ENCODE assay signal across 7 cellular contexts in the genomic region with DNA sequence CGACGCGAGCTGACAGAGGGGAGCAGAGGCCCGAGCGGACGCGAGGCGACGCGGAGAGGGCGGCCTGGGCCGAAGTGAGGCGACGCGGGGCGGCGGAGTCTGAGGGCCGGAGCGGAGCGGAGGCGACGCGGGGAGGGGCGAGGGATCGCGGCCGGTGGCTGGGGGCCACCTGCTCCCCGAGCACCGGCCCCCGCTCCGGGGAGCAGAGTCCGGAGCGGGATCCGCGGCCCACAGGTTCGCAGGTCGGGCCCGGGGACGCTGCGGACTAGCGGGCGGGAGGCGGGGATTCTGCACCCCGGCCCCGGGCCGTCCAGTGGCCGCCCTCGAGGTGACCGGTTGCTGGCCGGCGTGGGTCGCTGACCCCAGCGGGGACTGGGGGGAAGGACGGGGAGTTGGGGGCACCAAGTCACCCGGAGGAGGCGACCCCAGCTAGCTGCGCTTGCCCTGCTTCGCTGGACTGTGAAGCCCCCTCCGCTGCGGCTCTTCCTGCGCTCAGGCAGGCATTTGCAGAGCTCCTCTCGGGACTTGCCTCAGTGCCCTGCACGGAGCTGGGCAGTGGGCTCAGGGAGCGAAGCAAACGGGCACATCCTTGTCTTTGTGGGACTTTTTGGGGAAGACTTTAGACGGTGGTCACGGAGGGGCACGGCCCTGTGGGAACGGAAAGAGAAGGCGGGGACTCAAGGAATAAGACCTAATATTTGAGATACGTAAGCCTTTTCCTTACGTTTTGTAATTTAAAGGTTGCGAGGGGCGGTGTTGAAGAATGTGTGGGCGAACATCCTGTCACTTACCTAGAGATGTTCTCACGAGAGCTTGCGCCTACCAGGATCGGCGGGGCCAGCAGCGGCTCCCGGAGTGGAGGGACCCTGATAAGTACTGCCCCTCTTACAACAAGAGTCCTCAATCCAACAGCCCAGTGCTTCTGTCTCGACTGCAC. TPM values are rescaled to one million over a fixed set of nuclear protein-coding genes. Genes with fewer than 3 reads are reported as not detected.
A peak's percentile ranks its signal among the peaks of the same experiment; 100 is the strongest.
DNase-seq lines count a peak whose midpoint lies in the region; ATAC-seq, FAIRE-seq and TF ChIP-seq lines count a peak whose summit lies in the region.

No MANE protein-coding gene starts in this region.

- peak overlapping the region; percentile 90 for H2AK5ac ChIP-seq in IMR-90 (ENCODE audit: low read depth, low read length)

- CTCF ChIA-PET in IMR-90 (lab: Yijun Ruan, JAX), result interaction anchor here (0.6 to 1.7 kb wide), 2 partner anchors 25 to 37 kb away, joined by 3 to 6 read pairs; a partner anchor contains a TSS

- H3K18ac ChIP-seq in IMR-90 (ENCODE audit: low read depth, low read length), result peak overlapping the region; percentile 6; the same call in 1 of the 2 replicates

- peaks cover 6% of the 10 kb centered on the region; the same call in 1 of the 2 replicates for H3K9me1 ChIP-seq in IMR-90 (ENCODE audit: insufficient read depth, low read length)

- no peak overlapping the region for H2BK15ac ChIP-seq in IMR-90 (ENCODE audit: low read depth, low read length)

- H3K36me3 ChIP-seq in IMR-90 (ENCODE audit: control insufficient read depth, insufficient read depth, low read length), result peaks cover 26% of the 10 kb centered on the region
- peaks cover 8% of the 10 kb centered on the region for H3K36me3 ChIP-seq in bronchial epithelial cell (ENCODE audit: control insufficient read depth, insufficient read depth, low read length)
- H3K36me3 ChIP-seq in kidney epithelial cell (ENCODE audit: control insufficient read depth, insufficient read depth, low read length), result no peaks in the 10 kb centered on the region

- H2BK120ac ChIP-seq in IMR-90 (ENCODE audit: low read depth, low read length), result no peak overlapping the region

- peak overlapping the region; percentile 1; the same call in 1 of the 2 replicates for H4K5ac ChIP-seq in IMR-90 (ENCODE audit: low read depth, low read length)

- no peak overlapping the region for H2BK20ac ChIP-seq in IMR-90 (ENCODE audit: low read depth, low read length)

- ATAC-seq in IMR-90 (ENCODE audit: low read depth), result peak; percentile 55

- H3K79me1 ChIP-seq in IMR-90 (ENCODE audit: low read depth in 1 of 2, low read length in 2 of 2), result peaks cover 16 to 35% of the 10 kb centered on the region in 2 experiments

- H3K27ac ChIP-seq in IMR-90 (ENCODE audit: insufficient read depth, low read length), result peak overlapping the region; percentile 68

- dilution Hi-C loops in IMR-90 (cut with HindIII; ENCODE audit: low sequenced_read_pairs, unreplicated experiment), result no loop called here

- 0 out of 2 replicates have a peak overlapping the region, but pooled peaks have one; percentile 19 for H3K56ac ChIP-seq in IMR-90 (ENCODE audit: extremely low read depth, insufficient read depth, low read length)

- BruUV-seq in IMR-90 (replicated peaks; lab: Mats Ljungman, UMichigan), result no TSS peak

- no peaks in the 10 kb centered on the region for H3K9me3 ChIP-seq in IMR-90 (ENCODE audit: control insufficient read depth, insufficient read depth, low read length)

- intact Hi-C loops in IMR-90 (cut with micrococcal nuclease), result loop anchor here (1.0 kb wide), 1 partner anchor 37 kb away; a partner anchor contains a TSS

- peak overlapping the region; percentile 97 for H3K4me2 ChIP-seq in IMR-90 (ENCODE audit: low read depth, low read length)

- peak overlapping the region; percentile 79 for H2AK9ac ChIP-seq in IMR-90 (replicated peaks; ENCODE audit: low read depth, low read length, poor library complexity)

- POLR2A ChIA-PET in IMR-90 (lab: Charles Lee; ENCODE audit: unreplicated experiment), result interaction anchor here (0.5 kb wide), 1 partner anchor 550 kb away, joined by 3 read pairs; no protein-coding TSS in a partner anchor

- H2AFZ ChIP-seq in IMR-90 (replicated peaks; ENCODE audit: low read length, poor library complexity), result peak overlapping the region; percentile 92

- TF ChIP-seq RAD21 in IMR-90 (IDR thresholded peaks at IDR 0.05; ENCODE audit: low read length), result no peak

- H3K9ac ChIP-seq in IMR-90 (ENCODE audit: low read depth, low read length), result peak overlapping the region; percentile 93

- peak overlapping the region; percentile 62; the same call in 1 of the 2 replicates for H4K91ac ChIP-seq in IMR-90 (ENCODE audit: insufficient read depth, low read depth, low read length)

- peak overlapping the region; percentile 37 for H2BK5ac ChIP-seq in IMR-90 (ENCODE audit: low read depth, low read length, poor library complexity, severe bottlenecking)

- DNase-seq in GM12892 (ENCODE audit: insufficient read length), result no peak
- peak; percentile 67 for DNase-seq in IMR-90
- peak; percentile 55 for DNase-seq in UCSD-AML1 (lab: John Stamatoyannopoulos, UW; ENCODE audit: unreplicated experiment)
- DNase-seq in bronchial epithelial cell (ENCODE audit: low read depth), result peak; percentile 72
- peak; percentile 35 for DNase-seq in kidney epithelial cell (ENCODE audit: low read depth)
- DNase-seq in stimulated activated CD4-positive, alpha-beta T cell treated with anti-CD3 and anti-CD28 coated beads, Interleukin-1b, Interleukin-23, amount 100 ng/mL, for 48 hours, result peak; percentile 71
- no peak for DNase-seq in NCI-H774 (lab: John Stamatoyannopoulos, UW)

- FAIRE-seq in GM12892 (lab: Jason Lieb, UNC) (peak; percentile 82), bronchial epithelial cell (lab: Jason Lieb, UNC) (no peak)

- TF ChIP-seq CTCF in IMR-90 (conservative IDR thresholded peaks at IDR 0.05; ENCODE audit: low read depth, low read length) (no peak), bronchial epithelial cell (IDR thresholded peaks at IDR 0.05; ENCODE audit: insufficient read depth, low read length, severe bottlenecking) (no peak), kidney epithelial cell (IDR thresholded peaks at IDR 0.05; ENCODE audit: insufficient read depth, low read length, poor library complexity, severe bottlenecking) (no peak)

- in situ Hi-C loops in IMR-90 (cut with MboI; ENCODE audit: low sequenced_read_pairs), result no loop called here

- WGBS in IMR-90 (ENCODE audit: extremely low coverage in 2 of 2, insufficient read length in 1 of 2), 2 experiments, result 2% methylated on average over 21 of the region's 82 CpGs; no CpG with 5 or more reads in 1 of the 2 experiments

- H3K23ac ChIP-seq in IMR-90 (ENCODE audit: low read depth, low read length), result peak overlapping the region; percentile 84

- peak overlapping the region; percentile 54 for H3K14ac ChIP-seq in IMR-90 (replicated peaks; ENCODE audit: low read depth, low read length)

- H3K27me3 ChIP-seq in IMR-90 (ENCODE audit: control insufficient read depth, insufficient read depth, low read length) (no peaks in the 10 kb centered on the region), bronchial epithelial cell (ENCODE audit: control insufficient read depth, insufficient read depth, low read length) (no peaks in the 10 kb centered on the region), kidney epithelial cell (ENCODE audit: control insufficient read depth, insufficient read depth, low read length) (no peaks in the 10 kb centered on the region)

- peak overlapping the region; percentile 85 for H3K4ac ChIP-seq in IMR-90 (ENCODE audit: low read depth, low read length)

- peak; percentile 59; the same call in 1 of the 2 replicates for TF ChIP-seq POLR2A in GM12892 (IDR thresholded peaks at IDR 0.05; ENCODE audit: low read depth, low read length)
- peak; percentile 77 for TF ChIP-seq POLR2A in IMR-90 (IDR thresholded peaks at IDR 0.05; ENCODE audit: low read depth, low read length)

- peak overlapping the region; percentile 83 for H3K4me3 ChIP-seq in IMR-90 (ENCODE audit: insufficient read depth, low read depth, low read length)
- peak overlapping the region; percentile 91 for H3K4me3 ChIP-seq in bronchial epithelial cell (ENCODE audit: low read depth, low read length)
- H3K4me3 ChIP-seq in kidney epithelial cell (ENCODE audit: low read depth, low read length), result peak overlapping the region; percentile 80

- H3K4me1 ChIP-seq in IMR-90 (ENCODE audit: control insufficient read depth, insufficient read depth, low read length), result peaks cover 7% of the 10 kb centered on the region; the same call in 1 of the 2 replicates

- H4K20me1 ChIP-seq in IMR-90 (ENCODE audit: insufficient read depth, low read length), result peaks cover 10% of the 10 kb centered on the region; the same call in 1 of the 2 replicates

- H4K8ac ChIP-seq in IMR-90 (ENCODE audit: low read depth in 2 of 2, low read length in 2 of 2), result peak overlapping the region; percentile 58 to 83; a peak in 2 of 4 replicates

TF ChIP-seq in IMR-90, 13 proteins besides CTCF, POLR2A, EP300 and RAD21 (continues in another document):
- TF ChIP-seq MAFK (IDR thresholded peaks at IDR 0.05; ENCODE audit: low read depth, low read length), result no peak
- no peak; the same call in 1 of the 2 replicates for TF ChIP-seq CHD1 (IDR thresholded peaks at IDR 0.05; ENCODE audit: low read depth, low read length)
- TF ChIP-seq CEBPB (IDR thresholded peaks at IDR 0.05; ENCODE audit: low read depth, low read length), result no peak
- TF ChIP-seq NFE2L2 (IDR thresholded peaks at IDR 0.05; ENCODE audit: low read depth, low read length), result no peak
- no peak for TF ChIP-seq RFX5 (IDR thresholded peaks at IDR 0.05; ENCODE audit: low read depth, low read length)
- no peak for TF ChIP-seq ELK1 (IDR thresholded peaks at IDR 0.05; ENCODE audit: borderline replicate concordance, low read depth, low read length)
- no peak for TF ChIP-seq MAZ (IDR thresholded peaks at IDR 0.05; ENCODE audit: borderline replicate concordance, low read depth, low read length)

RNA-seq across cellular contexts. Expression of gene HMCES, which starts 0.6 kb away (rescaled TPM):
- polyA plus RNA-seq in GM12892 (2012; ENCODE audit: missing spikeins), result 22.5 TPM
- total RNA-seq in IMR-90 (2012; rRNA removed) (25.8 and 26.0 TPM in 2 replicates), bronchial epithelial cell (30.5 and 35.6 TPM in 2 replicates), kidney epithelial cell (30.1 and 31.4 TPM in 2 replicates)
- polyA plus RNA-seq in IMR-90 (2012; rRNA removed), result 25.9 and 30.5 TPM in 2 replicates
- 16.8 and 25.4 TPM in 2 replicates for polyA plus RNA-seq in IMR-90 (2012; cell fraction: cytosol; rRNA removed)
- 11.2 and 17.5 TPM in 2 replicates for polyA plus RNA-seq in IMR-90 (2012; cell fraction: nucleus; rRNA removed; ENCODE audit: low replicate concordance)

RNA-seq across cellular contexts. Expression of gene COPG1, which starts 29.8 kb away (rescaled TPM):
- polyA plus RNA-seq in GM12892 (2012; ENCODE audit: missing spikeins), result 77.0 TPM
- 440 and 446 TPM in 2 replicates for total RNA-seq in IMR-90 (2012; rRNA removed)
- 179 and 203 TPM in 2 replicates for polyA plus RNA-seq in IMR-90 (2012; rRNA removed)
- 129 and 134 TPM in 2 replicates for polyA plus RNA-seq in IMR-90 (2012; cell fraction: cytosol; rRNA removed)
- polyA plus RNA-seq in IMR-90 (2012; cell fraction: nucleus; rRNA removed; ENCODE audit: low replicate concordance), result 177 and 240 TPM in 2 replicates
- total RNA-seq in bronchial epithelial cell, result 165 and 259 TPM in 2 replicates
- total RNA-seq in kidney epithelial cell, result 159 and 173 TPM in 2 replicates

Comparison
In these comparisons a context has a peak if more than half of its experiments do, and no peak if none do; other contexts are left out.
1. DNase-seq: peak in IMR-90 (single experiment), UCSD-AML1 (single experiment), bronchial epithelial cell (single experiment), kidney epithelial cell (single experiment) and stimulated activated CD4-positive, alpha-beta T cell treated with anti-CD3 and anti-CD28 coated beads, Interleukin-1b, Interleukin-23, amount 100 ng/mL, for 48 hours (single experiment); none in GM12892 (single experiment) and NCI-H774 (single experiment).
2. Peak in every context shown above with its lines, with median percentiles within 50 percentile points of each other: H3K4me3 ChIP-seq.